ENCODE assay signal across 9 cellular contexts in the genomic region with DNA sequence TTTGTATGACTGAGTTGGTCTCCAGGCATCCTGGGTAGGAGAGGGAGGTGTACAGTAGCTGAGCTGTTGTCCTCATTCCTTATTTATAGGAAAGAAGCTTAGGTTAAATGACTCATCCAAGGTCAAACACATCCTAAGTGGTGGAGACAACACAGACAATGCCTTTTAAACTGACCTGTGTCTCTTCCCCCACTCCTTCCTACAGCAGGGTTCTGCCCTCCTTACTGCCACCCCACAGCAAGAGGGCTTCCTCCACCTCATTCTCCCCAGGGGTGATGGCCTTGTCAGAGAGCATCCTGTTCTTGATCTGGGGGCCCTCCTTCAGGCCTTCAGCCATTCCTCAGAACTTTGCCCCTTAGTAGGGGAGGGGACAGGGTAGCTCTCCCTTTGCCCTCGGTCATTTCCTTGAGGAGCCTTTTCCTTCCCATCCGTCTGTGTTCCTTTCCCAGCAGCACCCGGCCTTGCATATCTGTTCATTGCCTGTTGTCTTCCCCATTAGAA. TPM values are rescaled to one million over a fixed set of nuclear protein-coding genes. Genes with fewer than 3 reads are reported as not detected.
A peak's percentile ranks its signal among the peaks of the same experiment; 100 is the strongest.
DNase-seq lines count a peak whose midpoint lies in the region; ATAC-seq, FAIRE-seq and TF ChIP-seq lines count a peak whose summit lies in the region.
"Had no signal": no experiment of that assay in that cellular context is flagged by ENCODE, and none has a peak within 500 bp of the region (broad histone marks: within the 10 kb centered on the region; RNA-seq: fewer than 3 reads in every experiment).

No MANE protein-coding gene starts in this region.

- peak; percentile 55 for DNase-seq in H54 (ENCODE audit: insufficient read length, low spot score)
- no peak for DNase-seq in T-cell
- no peak for DNase-seq in smooth muscle cell (lab: John Stamatoyannopoulos, UW; ENCODE audit: unreplicated experiment)
- no peak for DNase-seq in WERI-Rb-1
- no peak for DNase-seq in activated T-cell treated with anti-CD3 and anti-CD28 coated beads for 4 hours
- DNase-seq: foreskin melanocyte, NCI-H1930 had no signal

- TF ChIP-seq POLR2A in H54 (IDR thresholded peaks at IDR 0.05; ENCODE audit: low read depth, low read length) (no peak), gastroesophageal sphincter (IDR thresholded peaks at IDR 0.05) (no peak)

- H3K4me3 ChIP-seq in gastroesophageal sphincter (no peak overlapping the region), smooth muscle cell (no peak overlapping the region), WERI-Rb-1 (ENCODE audit: low read depth, low read length) (no peak overlapping the region)

- H3K36me3 Mint-ChIP-seq in T-cell: peaks cover 30% of the 10 kb centered on the region

- no peaks in the 10 kb centered on the region for H3K9me3 ChIP-seq in gastroesophageal sphincter
- H3K9me3 ChIP-seq in smooth muscle cell (replicated peaks; ENCODE audit: low read depth): no peaks in the 10 kb centered on the region
- H3K9me3 ChIP-seq in WERI-Rb-1 (ENCODE audit: severe bottlenecking): no peaks in the 10 kb centered on the region

- peak overlapping the region; percentile 7 to 56 (median 17) for H3K4me3 Mint-ChIP-seq in T-cell

- peak; percentile 65 for FAIRE-seq in H54 (lab: Jason Lieb, UNC)

- H3K27me3 Mint-ChIP-seq in T-cell: no peaks in the 10 kb centered on the region

- CTCF ChIA-PET in T-cell (lab: Charles Lee): interaction anchor here in 1 of 2 donors (0.7 kb wide), 1 partner anchor 18 kb away, joined by 4 read pairs; no protein-coding TSS in a partner anchor

- ATAC-seq in T-cell (replicated peaks in 1 of 4) (peak in 1 of 4 experiments; percentile 48), gastroesophageal sphincter (no peak), HG02642 (IDR thresholded peaks at IDR 0.05; ENCODE audit: poor library complexity, unreplicated experiment) (no peak)

- 64 to 72% methylated on average over 2 to 3 of the region's 3 CpGs for WGBS in gastroesophageal sphincter (ENCODE audit: low coverage in 1 of 2), 2 donors
- WGBS in smooth muscle cell (ENCODE audit: low lambda C conversion rate): 91% methylated on average over 3 of the region's 3 CpGs

- H4K20me1 ChIP-seq in smooth muscle cell (ENCODE audit: low read depth): peaks cover 53% of the 10 kb centered on the region

- peaks cover 57 to 63% (median 58%) of the 10 kb centered on the region in 3 donors for H3K4me1 Mint-ChIP-seq in T-cell

- no peaks in the 10 kb centered on the region for H3F3A ChIP-seq in smooth muscle cell (ENCODE audit: low read depth)

- no peak for TF ChIP-seq EP300 in gastroesophageal sphincter (IDR thresholded peaks at IDR 0.05)

- H3K27me3 ChIP-seq in gastroesophageal sphincter (no peaks in the 10 kb centered on the region), smooth muscle cell (ENCODE audit: low read depth) (no peaks in the 10 kb centered on the region), WERI-Rb-1 (ENCODE audit: insufficient read depth, low read depth, severe bottlenecking) (no peaks in the 10 kb centered on the region)

- TF ChIP-seq CTCF in gastroesophageal sphincter (IDR thresholded peaks at IDR 0.05) (no peak), smooth muscle cell (IDR thresholded peaks at IDR 0.05; ENCODE audit: borderline replicate concordance, insufficient read depth, poor library complexity, severe bottlenecking) (no peak), WERI-Rb-1 (IDR thresholded peaks at IDR 0.05; ENCODE audit: low read depth, low read length) (no peak)

- no peaks in the 10 kb centered on the region for H3K9me3 Mint-ChIP-seq in T-cell

- H3K27ac Mint-ChIP-seq in T-cell: peak overlapping the region; percentile 19 to 82

- peaks cover 0 to 18% of the 10 kb centered on the region in 2 donors for H3K36me3 ChIP-seq in gastroesophageal sphincter
- H3K36me3 ChIP-seq in smooth muscle cell (ENCODE audit: low read depth): no peaks in the 10 kb centered on the region
- H3K36me3 ChIP-seq in WERI-Rb-1: peaks cover 12% of the 10 kb centered on the region

- peak overlapping the region in 3 of 4 donors; percentile 19 to 60 (median 51) for H3K27ac ChIP-seq in gastroesophageal sphincter
- H3K27ac ChIP-seq in smooth muscle cell (ENCODE audit: low read depth): peak overlapping the region; percentile 72
- no peak overlapping the region for H3K27ac ChIP-seq in WERI-Rb-1

- no peak overlapping the region for H2AFZ ChIP-seq in smooth muscle cell (ENCODE audit: low read depth)

- H3K79me2 ChIP-seq in smooth muscle cell (ENCODE audit: low read depth): peaks cover 32% of the 10 kb centered on the region

- no peak overlapping the region for H3K4me2 ChIP-seq in smooth muscle cell

- H3K9ac ChIP-seq in smooth muscle cell (ENCODE audit: low read depth): no peak overlapping the region

- POLR2A ChIA-PET in T-cell (lab: Charles Lee): interaction anchor here in 1 of 2 donors (0.5 kb wide), 1 partner anchor 106 kb away, joined by 3 read pairs; no protein-coding TSS in a partner anchor

- H3K4me1 ChIP-seq in gastroesophageal sphincter: peaks cover 0 to 19% (median 0%) of the 10 kb centered on the region in 3 donors
- H3K4me1 ChIP-seq in smooth muscle cell (ENCODE audit: low read depth): peaks cover 13% of the 10 kb centered on the region

RNA-seq across cellular contexts. Expression of gene GPI, which starts 48.2 kb away (rescaled TPM):
- total RNA-seq in T-cell (100 to 1,000 TPM; 108 to 132 (median 126) TPM), gastroesophageal sphincter (100 to 1,000 TPM in 3 of 4 donors, 10 to 100 TPM in 1; 86.6 to 324 (median 222) TPM), smooth muscle cell (113 and 132 TPM in 2 replicates)
- polyA plus RNA-seq in smooth muscle cell: 223 and 233 TPM in 2 replicates
